13 cellular contexts compared by ENCODE assay signal in the genomic region with DNA sequence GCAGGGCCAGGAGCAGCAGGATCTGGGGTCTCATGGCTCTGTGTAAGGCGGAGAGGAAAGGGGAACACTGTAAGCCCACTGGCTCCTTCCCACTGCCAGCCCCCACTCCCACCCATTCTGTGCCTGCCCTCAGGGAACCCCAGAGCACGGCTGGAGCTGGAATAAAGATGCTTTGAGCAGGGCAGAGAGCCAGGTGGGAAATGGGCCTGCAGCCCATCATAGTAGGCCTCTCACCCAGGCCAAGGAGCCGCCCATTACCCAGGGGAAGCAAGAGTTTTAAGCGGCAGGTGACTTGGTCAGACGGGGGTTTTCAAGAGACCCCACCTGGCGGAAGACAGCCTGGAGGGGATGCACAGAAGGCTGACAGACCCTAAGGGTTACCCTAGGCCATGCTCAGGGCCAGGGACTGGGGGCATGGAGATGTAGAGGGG. TPM values are rescaled to one million over a fixed set of nuclear protein-coding genes. Genes with fewer than 3 reads are reported as not detected.
DNase-seq lines count a peak whose midpoint lies in the region; ATAC-seq and TF ChIP-seq lines count a peak whose summit lies in the region.
"Had no signal": no experiment of that assay in that cellular context is flagged by ENCODE, and none has a peak within 500 bp of the region (broad histone marks: within the 10 kb centered on the region; RNA-seq: fewer than 3 reads in every experiment).

No MANE protein-coding gene starts in this region.

- no peak overlapping the region for H3K27ac Mint-ChIP-seq in activated naive CD4-positive, alpha-beta T cell treated with anti-CD3 and anti-CD28 coated beads for 36 hours

- peak overlapping the region; percentile 95 for H3K4me2 ChIP-seq in BLaER1
- H3K4me2 ChIP-seq in OCI-LY7 (ENCODE audit: low read length) = peak overlapping the region; percentile 89

- H3K4me1 ChIP-seq in BLaER1 = peaks cover 91% of the 10 kb centered on the region
- peaks cover 60% of the 10 kb centered on the region for H3K4me1 ChIP-seq in OCI-LY7 (ENCODE audit: insufficient read depth, low read length, poor library complexity, severe bottlenecking)
- peaks cover 0 to 30% (median 4%) of the 10 kb centered on the region in 3 donors for H3K4me1 ChIP-seq in gastroesophageal sphincter
- H3K4me1 ChIP-seq in psoas muscle = no peaks in the 10 kb centered on the region

- no peaks in the 10 kb centered on the region for H3K9me3 Mint-ChIP-seq in activated naive CD4-positive, alpha-beta T cell treated with anti-CD3 and anti-CD28 coated beads for 36 hours

- H3K36me3 Mint-ChIP-seq in activated naive CD4-positive, alpha-beta T cell treated with anti-CD3 and anti-CD28 coated beads for 36 hours (ENCODE audit: low read depth) = no peaks in the 10 kb centered on the region

- H3K79me2 ChIP-seq in OCI-LY7 (ENCODE audit: insufficient read depth, low read depth, low read length) = peaks cover 42% of the 10 kb centered on the region; the same call in 1 of the 2 replicates

- WGBS in gastroesophageal sphincter (ENCODE audit: low coverage in 1 of 2), 2 donors = 80% methylated on average over 1 of the region's 6 CpGs
- 73 to 77% (median 74%) methylated on average over 6 of the region's 6 CpGs for WGBS in psoas muscle, 3 donors

- H4K20me1 ChIP-seq in BLaER1 (peaks cover 14% of the 10 kb centered on the region; the same call in 1 of the 2 replicates), OCI-LY7 (ENCODE audit: insufficient read depth, low read length) (no peaks in the 10 kb centered on the region)

- H2AFZ ChIP-seq in OCI-LY7 (ENCODE audit: low read length) = no peak overlapping the region; the same call in 1 of the 2 replicates

- no peak for TF ChIP-seq POLR2A in gastroesophageal sphincter (IDR thresholded peaks at IDR 0.05)

- peaks cover 2% of the 10 kb centered on the region; the same call in 1 of the 2 replicates for H3K36me3 ChIP-seq in BLaER1
- peaks cover 29% of the 10 kb centered on the region; the same call in 1 of the 2 replicates for H3K36me3 ChIP-seq in OCI-LY7 (ENCODE audit: insufficient read depth, low read length)
- peaks cover 0 to 12% of the 10 kb centered on the region in 2 donors for H3K36me3 ChIP-seq in gastroesophageal sphincter
- peaks cover 0 to 5% of the 10 kb centered on the region in 2 donors for H3K36me3 ChIP-seq in psoas muscle (ENCODE audit: insufficient read depth in 1 of 2, low read depth in 1 of 2)

- TF ChIP-seq CTCF in OCI-LY7 (conservative IDR thresholded peaks at IDR 0.05; ENCODE audit: low read length) = no peak
- no peak for TF ChIP-seq CTCF in gastroesophageal sphincter (IDR thresholded peaks at IDR 0.05)
- TF ChIP-seq CTCF in psoas muscle (IDR thresholded peaks at IDR 0.05) = no peak

- POLR2A ChIA-PET in OCI-LY7 (lab: Charles Lee) = interaction anchor here (2.6 kb wide), 1 partner anchor 28 kb away, joined by 8 read pairs; no protein-coding TSS in a partner anchor

- H3K9me3 ChIP-seq in BLaER1 (no peaks in the 10 kb centered on the region), OCI-LY7 (ENCODE audit: low read length) (no peaks in the 10 kb centered on the region), gastroesophageal sphincter (no peaks in the 10 kb centered on the region), psoas muscle (no peaks in the 10 kb centered on the region)

- no peak overlapping the region for H3K4me3 Mint-ChIP-seq in activated naive CD4-positive, alpha-beta T cell treated with anti-CD3 and anti-CD28 coated beads for 36 hours

- no peak for TF ChIP-seq EP300 in gastroesophageal sphincter (IDR thresholded peaks at IDR 0.05)

- no peak overlapping the region for H3K4me3 ChIP-seq in BLaER1
- H3K4me3 ChIP-seq in OCI-LY7 (ENCODE audit: low read depth, low read length, poor library complexity, severe bottlenecking) = peak overlapping the region; percentile 79
- H3K4me3 ChIP-seq in gastroesophageal sphincter = peak overlapping the region in 1 of 2 donors; percentile 68
- H3K4me3 ChIP-seq in psoas muscle = peak overlapping the region; percentile 66
- H3K4me3 ChIP-seq: SK-N-MC had no signal

- intact Hi-C loops in OCI-LY7 (cut with micrococcal nuclease; ENCODE audit: unreplicated experiment) (no loop called here), psoas muscle (cut with DNase I) (loop anchor here in 1 of 2 donors (5.0 kb wide), 1 partner anchor 69 kb away; no protein-coding TSS in a partner anchor)
- intact Hi-C loops in activated naive CD4-positive, alpha-beta T cell treated with anti-CD3 and anti-CD28 coated beads for 36 hours (cut with micrococcal nuclease) = loop anchor here (5.0 kb wide), 1 partner anchor 69 kb away; no protein-coding TSS in a partner anchor

- H3K27me3 ChIP-seq in BLaER1 (peaks cover 37% of the 10 kb centered on the region), gastroesophageal sphincter (peaks cover 22% of the 10 kb centered on the region), psoas muscle (ENCODE audit: insufficient read depth in 3 of 3, low read length in 2 of 3) (peaks cover 0 to 22% (median 4%) of the 10 kb centered on the region in 3 donors)

- no peak for ATAC-seq in gastroesophageal sphincter
- ATAC-seq in psoas muscle = no peak
- no peak for ATAC-seq in HG03565 (IDR thresholded peaks at IDR 0.05; ENCODE audit: unreplicated experiment)
- ATAC-seq in GM18868 (IDR thresholded peaks at IDR 0.05; ENCODE audit: unreplicated experiment) = no peak
- ATAC-seq in HG02852 (IDR thresholded peaks at IDR 0.05; ENCODE audit: unreplicated experiment) = no peak

- peak overlapping the region; percentile 50 for H3K9ac ChIP-seq in BLaER1

- no TSS peak for BruUV-seq in OCI-LY7 (replicated peaks; lab: Mats Ljungman, UMichigan)

- peak; percentile 51 for DNase-seq in OCI-LY7 (ENCODE audit: low spot score)
- DNase-seq in psoas muscle = no peak
- DNase-seq in activated naive CD4-positive, alpha-beta T cell treated with anti-CD3 and anti-CD28 coated beads for 36 hours = no peak
- DNase-seq: activated CD4-positive, CD25-positive, alpha-beta regulatory T cell; C1 segment of cervical spinal cord; NCI-H146; small intestine had no signal

- H3K27me3 Mint-ChIP-seq in activated naive CD4-positive, alpha-beta T cell treated with anti-CD3 and anti-CD28 coated beads for 36 hours (ENCODE audit: low read depth) = peaks cover 20% of the 10 kb centered on the region

- no peaks in the 10 kb centered on the region for H3K9me2 ChIP-seq in OCI-LY7 (ENCODE audit: insufficient read depth, low read length)

- H3K27ac ChIP-seq in BLaER1 = peak overlapping the region; percentile 42
- peak overlapping the region; percentile 76 for H3K27ac ChIP-seq in OCI-LY7 (ENCODE audit: low read depth, low read length, poor library complexity, severe bottlenecking)
- peak overlapping the region in 3 of 4 donors; percentile 35 to 74 (median 54) for H3K27ac ChIP-seq in gastroesophageal sphincter
- peak overlapping the region; percentile 50 for H3K27ac ChIP-seq in psoas muscle
- H3K27ac ChIP-seq: SK-N-MC had no signal

- H3K4me1 Mint-ChIP-seq in activated naive CD4-positive, alpha-beta T cell treated with anti-CD3 and anti-CD28 coated beads for 36 hours (ENCODE audit: low read depth) = peaks cover 14% of the 10 kb centered on the region

- CTCF ChIA-PET in OCI-LY7 (lab: Charles Lee; ENCODE audit: unreplicated experiment) = interaction anchor here (1.6 kb wide), 1 partner anchor 67 kb away, joined by 6 read pairs; no protein-coding TSS in a partner anchor
- CTCF ChIA-PET in activated naive CD4-positive, alpha-beta T cell treated with anti-CD3 and anti-CD28 coated beads for 36 hours (lab: Charles Lee) = no interaction called here

RNA-seq across cellular contexts. Expression of gene LRRC32, which starts 4.6 kb away (rescaled TPM):
- total RNA-seq in OCI-LY7 (2014; rRNA removed; shearing (Covaris generic)) = 5.4 and 5.5 TPM in 2 replicates
- total RNA-seq in OCI-LY7 (2022) (15.0 and 25.3 TPM in 2 replicates), gastroesophageal sphincter (10 to 100 TPM; 22.7 to 37.6 (median 31.1) TPM), psoas muscle (10 to 100 TPM; 14.7 to 32.9 (median 21.4) TPM)
- polyA plus RNA-seq in psoas muscle = 10 to 100 TPM; 16.2 to 27.9 (median 16.7) TPM
- total RNA-seq in activated naive CD4-positive, alpha-beta T cell treated with anti-CD3 and anti-CD28 coated beads for 36 hours = 1 to 10 TPM; 2.5 to 3.0 TPM
